26 cellular contexts compared by ENCODE assay signal in genomic region chr13:66265446-66265845, GRCh38.
DNase-seq lines count a peak whose midpoint lies in the region; ATAC-seq and TF ChIP-seq lines count a peak whose summit lies in the region.
"Had no signal": no experiment of that assay in that cellular context is flagged by ENCODE, and none has a peak within 500 bp of the region (broad histone marks: within the 10 kb centered on the region; RNA-seq: fewer than 3 reads in every experiment).

No MANE protein-coding gene starts in this region.

- peaks cover 8% of the 10 kb centered on the region for H3K4me1 Mint-ChIP-seq in nephron
- peaks cover 8% of the 10 kb centered on the region for H3K4me1 Mint-ChIP-seq in type B pancreatic cell (ENCODE audit: unreplicated experiment)
- no peaks in the 10 kb centered on the region for H3K4me1 Mint-ChIP-seq in stimulated activated naive CD8-positive, alpha-beta T cell treated with anti-CD3 and anti-CD28 coated beads, Interleukin-15, amount 100 ng/mL, for 72 hours
- no peaks in the 10 kb centered on the region for H3K4me1 Mint-ChIP-seq in CD8-positive, alpha-beta T cell (ENCODE audit: low read depth)
- H3K4me1 Mint-ChIP-seq: activated CD4-positive, alpha-beta T cell treated with anti-CD3 and anti-CD28 coated beads, Interleukin-2, amount 10 ng/mL, durations not matched to agents 24 days and 14 days; H9 had no signal

- no peaks in the 10 kb centered on the region for H3K36me3 ChIP-seq in PC-9 (ENCODE audit: low read depth)
- H3K36me3 ChIP-seq in left lung: no peaks in the 10 kb centered on the region
- no peaks in the 10 kb centered on the region for H3K36me3 ChIP-seq in CD8-positive, alpha-beta T cell (ENCODE audit: insufficient read depth, low read length)
- H3K36me3 ChIP-seq: tibial nerve, WERI-Rb-1 had no signal

- intact Hi-C loops in PC-9 (cut with micrococcal nuclease; ENCODE audit: unreplicated experiment): no loop called here
- intact Hi-C loops in left lung (cut with DNase I): no loop called here
- intact Hi-C loops in CD8-positive, alpha-beta T cell (cut with DNase I, micrococcal nuclease): no loop called here

- 0 out of 2 replicates have a peak overlapping the region, but pooled peaks have one; percentile 48 for H2AFZ ChIP-seq in PC-9

- H3K4me1 ChIP-seq in PC-9 (replicated peaks; ENCODE audit: insufficient read depth): no peaks in the 10 kb centered on the region
- no peaks in the 10 kb centered on the region for H3K4me1 ChIP-seq in left lung
- H3K4me1 ChIP-seq in CD8-positive, alpha-beta T cell (ENCODE audit: insufficient read depth, low read length): no peaks in the 10 kb centered on the region
- H3K4me1 ChIP-seq: tibial nerve had no signal

- BruUV-seq in PC-9 (replicated peaks; lab: Mats Ljungman, UMichigan): no TSS peak

- no peaks in the 10 kb centered on the region for H3K27me3 Mint-ChIP-seq in nephron (ENCODE audit: low read depth)
- H3K27me3 Mint-ChIP-seq in type B pancreatic cell: no peaks in the 10 kb centered on the region
- H3K27me3 Mint-ChIP-seq in stimulated activated naive CD8-positive, alpha-beta T cell treated with anti-CD3 and anti-CD28 coated beads, Interleukin-15, amount 100 ng/mL, for 72 hours: no peaks in the 10 kb centered on the region
- H3K27me3 Mint-ChIP-seq in CD8-positive, alpha-beta T cell (ENCODE audit: low read depth): no peaks in the 10 kb centered on the region
- H3K27me3 Mint-ChIP-seq: activated CD4-positive, alpha-beta T cell treated with anti-CD3 and anti-CD28 coated beads, Interleukin-2, amount 10 ng/mL, durations not matched to agents 24 days and 14 days had no signal

- H3K9me3 ChIP-seq in PC-9 (ENCODE audit: insufficient read depth, low read depth) (no peaks in the 10 kb centered on the region), left lung (peaks cover 0 to 6% of the 10 kb centered on the region in 2 donors)
- H3K9me3 ChIP-seq in CD8-positive, alpha-beta T cell (ENCODE audit: low read length): no peaks in the 10 kb centered on the region
- H3K9me3 ChIP-seq: tibial nerve had no signal

- H3K4me3 ChIP-seq in PC-9 (no peak overlapping the region), epithelial cell of esophagus (ENCODE audit: low read length) (no peak overlapping the region), left lung (no peak overlapping the region)
- H3K4me3 ChIP-seq in CD8-positive, alpha-beta T cell (ENCODE audit: low read depth, low read length): no peak overlapping the region
- H3K4me3 ChIP-seq: coronary artery, tibial nerve had no signal

- no peak for TF ChIP-seq CTCF in PC-9 (conservative IDR thresholded peaks at IDR 0.05)
- TF ChIP-seq CTCF in epithelial cell of esophagus (IDR thresholded peaks at IDR 0.05; ENCODE audit: insufficient read depth, low read depth, low read length, missing control alignments): no peak
- no peak for TF ChIP-seq CTCF in nephron (IDR thresholded peaks at IDR 0.05; ENCODE audit: unreplicated experiment in 3 of 3)
- TF ChIP-seq CTCF in type B pancreatic cell (conservative IDR thresholded peaks at IDR 0.05): no peak
- TF ChIP-seq CTCF in left lung (IDR thresholded peaks at IDR 0.05): no peak
- TF ChIP-seq CTCF in CD8-positive, alpha-beta T cell (IDR thresholded peaks at IDR 0.05): no peak

- peaks cover 3% of the 10 kb centered on the region for H3K9me3 Mint-ChIP-seq in nephron
- no peaks in the 10 kb centered on the region for H3K9me3 Mint-ChIP-seq in type B pancreatic cell
- no peaks in the 10 kb centered on the region for H3K9me3 Mint-ChIP-seq in stimulated activated naive CD8-positive, alpha-beta T cell treated with anti-CD3 and anti-CD28 coated beads, Interleukin-15, amount 100 ng/mL, for 72 hours
- H3K9me3 Mint-ChIP-seq in CD8-positive, alpha-beta T cell: peaks cover 4% of the 10 kb centered on the region

- H3K27ac ChIP-seq in PC-9 (no peak overlapping the region), left lung (no peak overlapping the region)
- no peak overlapping the region for H3K27ac ChIP-seq in CD8-positive, alpha-beta T cell (ENCODE audit: low read depth, low read length)
- H3K27ac ChIP-seq: C4-2B, coronary artery, tibial nerve, WERI-Rb-1 had no signal

- H3K79me2 ChIP-seq in PC-9 (ENCODE audit: low read depth): no peaks in the 10 kb centered on the region

- CTCF ChIA-PET in PC-9 (lab: Charles Lee): no interaction called here
- CTCF ChIA-PET in CD8-positive, alpha-beta T cell (lab: Charles Lee): no interaction called here

- no peak for ATAC-seq in stimulated activated naive CD8-positive, alpha-beta T cell treated with anti-CD3 and anti-CD28 coated beads, Interleukin-15, amount 100 ng/mL, for 72 hours
- ATAC-seq in left lung: no peak
- ATAC-seq in CD8-positive, alpha-beta T cell: no peak
- ATAC-seq: activated T-cell treated with anti-CD3 and anti-CD28 coated beads, Interleukin-2, amount 50 U/mL, for 4 hours had no signal

- H3K27ac Mint-ChIP-seq in nephron (peak overlapping the region; percentile 60 to 91 (median 87)), type B pancreatic cell (no peak overlapping the region)
- H3K27ac Mint-ChIP-seq in stimulated activated naive CD8-positive, alpha-beta T cell treated with anti-CD3 and anti-CD28 coated beads, Interleukin-15, amount 100 ng/mL, for 72 hours: no peak overlapping the region
- H3K27ac Mint-ChIP-seq in CD8-positive, alpha-beta T cell: no peak overlapping the region
- H3K27ac Mint-ChIP-seq: activated CD4-positive, alpha-beta T cell treated with anti-CD3 and anti-CD28 coated beads, Interleukin-2, amount 10 ng/mL, durations not matched to agents 24 days and 14 days; H9 had no signal

- H3K4me3 Mint-ChIP-seq in nephron (no peak overlapping the region), type B pancreatic cell (peak overlapping the region; percentile 42)
- no peak overlapping the region for H3K4me3 Mint-ChIP-seq in stimulated activated naive CD8-positive, alpha-beta T cell treated with anti-CD3 and anti-CD28 coated beads, Interleukin-15, amount 100 ng/mL, for 72 hours
- no peak overlapping the region for H3K4me3 Mint-ChIP-seq in CD8-positive, alpha-beta T cell
- H3K4me3 Mint-ChIP-seq: activated CD4-positive, alpha-beta T cell treated with anti-CD3 and anti-CD28 coated beads, Interleukin-2, amount 10 ng/mL, durations not matched to agents 24 days and 14 days; activated T-cell treated with anti-CD3 and anti-CD28 coated beads, Interleukin-2, amount 50 U/mL, for 4 hours; H9; neural crest cell had no signal

- no peak for DNase-seq in PC-9
- DNase-seq in epithelial cell of esophagus (ENCODE audit: low read depth): peak; percentile 1
- no peak for DNase-seq in type B pancreatic cell (ENCODE audit: extremely low spot score, unreplicated experiment)
- DNase-seq in stimulated activated naive CD8-positive, alpha-beta T cell treated with anti-CD3 and anti-CD28 coated beads, Interleukin-15, amount 100 ng/mL, for 72 hours: no peak
- no peak for DNase-seq in left lung
- no peak for DNase-seq in CD8-positive, alpha-beta T cell
- DNase-seq: activated CD4-positive, alpha-beta T cell treated with anti-CD3 and anti-CD28 coated beads, Interleukin-2, amount 10 ng/mL, durations not matched to agents 24 days and 14 days; activated naive CD4-positive, alpha-beta T cell treated with Interleukin-2 at 50 U/mL for 16 hours; activated T-cell treated with anti-CD3 and anti-CD28 coated beads, Interleukin-2, amount 50 U/mL, for 4 hours; Calu3; DMS79 treated with DMSO at 0.1 percent for 48 hours; H9; islet precursor cell; NCI-H1092 treated with DMSO at 0.1 percent for 48 hours; NCI-H2029; NCI-H2227 treated with DMSO at 0.1 percent for 48 hours; NCI-H526 treated with DMSO at 0.1 percent for 48 hours; SIG-M5; SW 1271; T-helper 9 cell; WERI-Rb-1 had no signal

- H3F3A ChIP-seq in PC-9 (ENCODE audit: insufficient read depth, low read depth): no peaks in the 10 kb centered on the region

- H3K36me3 Mint-ChIP-seq in nephron (ENCODE audit: low read depth): peaks cover 3% of the 10 kb centered on the region
- H3K36me3 Mint-ChIP-seq in type B pancreatic cell: no peaks in the 10 kb centered on the region
- H3K36me3 Mint-ChIP-seq in CD8-positive, alpha-beta T cell: no peaks in the 10 kb centered on the region

- H3K27me3 ChIP-seq in PC-9 (ENCODE audit: insufficient read depth, low read depth): no peaks in the 10 kb centered on the region
- H3K27me3 ChIP-seq in left lung: no peaks in the 10 kb centered on the region
- H3K27me3 ChIP-seq in CD8-positive, alpha-beta T cell (ENCODE audit: insufficient read depth, low read length): no peaks in the 10 kb centered on the region
- H3K27me3 ChIP-seq: tibial nerve had no signal

- no peaks in the 10 kb centered on the region for H4K20me1 ChIP-seq in PC-9 (ENCODE audit: insufficient read depth)

- POLR2A ChIA-PET in PC-9 (lab: Charles Lee; ENCODE audit: unreplicated experiment): no interaction called here
- POLR2A ChIA-PET in CD8-positive, alpha-beta T cell (lab: Charles Lee): no interaction called here

- H3K4me2 ChIP-seq in PC-9: no peak overlapping the region

- no peaks in the 10 kb centered on the region for H3K9me2 ChIP-seq in PC-9 (ENCODE audit: insufficient read depth)

Comparison
In these comparisons a context has a peak if more than half of its experiments do, and no peak if none do; other contexts are left out.
1. H3K27ac Mint-ChIP-seq: peak in nephron (3 of 3); none in type B pancreatic cell (single experiment), stimulated activated naive CD8-positive, alpha-beta T cell treated with anti-CD3 and anti-CD28 coated beads, Interleukin-15, amount 100 ng/mL, for 72 hours (0 of 2) and CD8-positive, alpha-beta T cell (single experiment).